23 cellular contexts compared by ENCODE assay signal in the genomic region with DNA sequence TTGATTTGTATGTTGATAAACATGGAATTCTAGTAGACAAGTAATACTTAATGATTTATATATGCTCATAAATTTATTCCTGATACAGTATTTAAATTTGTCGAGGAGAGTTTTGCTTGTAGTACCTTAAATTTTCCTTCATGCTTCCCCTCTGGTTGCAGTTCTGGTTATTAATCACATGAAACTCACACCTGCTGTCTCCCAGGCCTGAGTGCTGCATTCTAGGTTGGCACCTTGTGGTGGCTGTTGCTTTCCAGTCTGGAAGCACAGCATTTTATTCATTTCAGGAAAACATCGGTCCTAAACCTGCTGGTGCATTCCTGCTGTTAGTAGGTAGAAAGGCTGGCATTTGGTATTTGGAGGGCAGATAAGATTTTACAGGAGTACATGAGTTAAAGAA.
"Had no signal": no experiment of that assay in that cellular context is flagged by ENCODE, and none has a peak within 500 bp of the region (broad histone marks: within the 10 kb centered on the region; RNA-seq: fewer than 3 reads in every experiment).

No MANE protein-coding gene starts in this region.

- H3K4me2 ChIP-seq: neural progenitor cell had no signal

- H3K27ac Mint-ChIP-seq: activated CD4-positive, alpha-beta memory T cell treated with anti-CD3 and anti-CD28 coated beads for 36 hours; activated naive CD4-positive, alpha-beta T cell treated with anti-CD3 and anti-CD28 coated beads for 36 hours; activated naive CD8-positive, alpha-beta T cell treated with anti-CD3 and anti-CD28 coated beads, Interleukin-2, amount 50 U/mL, for 24 hours; activated T-helper 2 cell treated with anti-CD3 and anti-CD28 coated beads, Interferon-gamma antibody, Interleukin-2, Interleukin-4, amounts not matched to agents 10 μg/mL and 5 μg/mL and 100 μg/mL, durations not matched to agents 14 hours and 24 hours and 36 hours; memory B cell; neural progenitor cell; T-helper 2 cell treated with Interferon-gamma antibody and Interleukin-4, amounts not matched to agents 5 μg/mL and 100 μg/mL, for 36 hours had no signal

- ATAC-seq: activated naive CD8-positive, alpha-beta T cell treated with anti-CD3 and anti-CD28 coated beads, Interleukin-2, amount 50 U/mL, for 24 hours; gastrocnemius medialis; heart left ventricle; mucosa of descending colon had no signal

- H3K9me3 Mint-ChIP-seq: activated CD4-positive, alpha-beta memory T cell treated with anti-CD3 and anti-CD28 coated beads for 36 hours; activated naive CD4-positive, alpha-beta T cell treated with anti-CD3 and anti-CD28 coated beads for 36 hours; activated naive CD8-positive, alpha-beta T cell treated with anti-CD3 and anti-CD28 coated beads, Interleukin-2, amount 50 U/mL, for 24 hours; activated T-helper 2 cell treated with anti-CD3 and anti-CD28 coated beads, Interferon-gamma antibody, Interleukin-2, Interleukin-4, amounts not matched to agents 10 μg/mL and 5 μg/mL and 100 μg/mL, durations not matched to agents 14 hours and 24 hours and 36 hours; central memory CD8-positive, alpha-beta T cell; memory B cell; neural progenitor cell; T-helper 2 cell treated with Interferon-gamma antibody and Interleukin-4, amounts not matched to agents 5 μg/mL and 100 μg/mL, for 36 hours had no signal

- H3K4me3 Mint-ChIP-seq: activated CD4-positive, alpha-beta memory T cell treated with anti-CD3 and anti-CD28 coated beads for 36 hours; activated naive CD4-positive, alpha-beta T cell treated with anti-CD3 and anti-CD28 coated beads for 36 hours; activated naive CD8-positive, alpha-beta T cell treated with anti-CD3 and anti-CD28 coated beads, Interleukin-2, amount 50 U/mL, for 24 hours; central memory CD8-positive, alpha-beta T cell; memory B cell; naive B cell; neural progenitor cell; T-helper 2 cell treated with Interferon-gamma antibody and Interleukin-4, amounts not matched to agents 5 μg/mL and 100 μg/mL, for 36 hours had no signal

- H3K9ac ChIP-seq: neural progenitor cell had no signal

- H3K27me3 ChIP-seq: brain microvascular endothelial cell, gastrocnemius medialis, heart left ventricle, neural progenitor cell, right atrium auricular region, thyroid gland had no signal

- H3K4me1 Mint-ChIP-seq: central memory CD8-positive, alpha-beta T cell; memory B cell; naive B cell; neural progenitor cell had no signal

- H3K36me3 ChIP-seq: neural progenitor cell, prostate gland, right atrium auricular region had no signal

- H3K4me3 ChIP-seq: coronary artery, gastrocnemius medialis, heart left ventricle, mucosa of descending colon, neural progenitor cell, prostate gland, right atrium auricular region, thyroid gland had no signal

- H3K4me1 ChIP-seq: gastrocnemius medialis, heart left ventricle, neural progenitor cell, prostate gland, right atrium auricular region, thyroid gland had no signal

- H3K27ac ChIP-seq: brain microvascular endothelial cell, coronary artery, gastrocnemius medialis, heart left ventricle, neural progenitor cell, prostate gland, right atrium auricular region, thyroid gland had no signal

- H2AFZ ChIP-seq: neural progenitor cell had no signal

- H3K9me3 ChIP-seq: gastrocnemius medialis, heart left ventricle, mucosa of descending colon, prostate gland, right atrium auricular region, thyroid gland had no signal

- DNase-seq: activated naive CD4-positive, alpha-beta T cell treated with anti-CD3 and anti-CD28 coated beads for 36 hours; activated naive CD8-positive, alpha-beta T cell treated with anti-CD3 and anti-CD28 coated beads, Interleukin-2, amount 50 U/mL, for 24 hours; anterior cingulate cortex; brain microvascular endothelial cell; gastrocnemius medialis; heart left ventricle; kidney glomerular epithelial cell; mucosa of descending colon; naive B cell; stimulated activated CD4-positive, alpha-beta T cell treated with anti-CD3 and anti-CD28 coated beads, Interleukin-12 subunit alpha, Interleukin-12 subunit beta, amount 100 ng/mL, for 4 hours; stimulated activated CD4-positive, alpha-beta T cell treated with anti-CD3 and anti-CD28 coated beads, Interleukin-1b, Interleukin-23, amount 100 ng/mL, for 48 hours; stimulated activated CD8-positive, alpha-beta memory T cell treated with anti-CD3 and anti-CD28 coated beads, Interleukin-4, amount 100 ng/mL, for 48 hours; stimulated activated naive CD4-positive, alpha-beta T cell treated with Interleukin-2 at 50 U/mL for 16 hours; thyroid gland had no signal

- H3K27me3 Mint-ChIP-seq: activated CD4-positive, alpha-beta memory T cell treated with anti-CD3 and anti-CD28 coated beads for 36 hours; activated naive CD8-positive, alpha-beta T cell treated with anti-CD3 and anti-CD28 coated beads, Interleukin-2, amount 50 U/mL, for 24 hours; central memory CD8-positive, alpha-beta T cell; memory B cell; naive B cell had no signal
